In genomic region chr18:74534150-74534969, GRCh38 we compare ENCODE assay signal across 19 cellular contexts. TPM values are rescaled to one million over a fixed set of nuclear protein-coding genes. Genes with fewer than 3 reads are reported as not detected.
A peak's percentile ranks its signal among the peaks of the same experiment; 100 is the strongest.
DNase-seq lines count a peak whose midpoint lies in the region; ATAC-seq and TF ChIP-seq lines count a peak whose summit lies in the region.
"Had no signal": no experiment of that assay in that cellular context is flagged by ENCODE, and none has a peak within 500 bp of the region (broad histone marks: within the 10 kb centered on the region; RNA-seq: fewer than 3 reads in every experiment).

Gene CNDP1, plus strand, starts transcription at chr18:74534500. Its CDS starts 168 bp downstream, at chr18:74534668.

- H3K27me3 ChIP-seq in MM.1S (replicated peaks; ENCODE audit: insufficient read depth, low read length) (no peaks in the 10 kb centered on the region), dorsolateral prefrontal cortex (no peaks in the 10 kb centered on the region)
- H3K27me3 ChIP-seq: ascending aorta had no signal

- H3K9me2 ChIP-seq in MM.1S (replicated peaks; ENCODE audit: insufficient read depth, low read length) = no peaks in the 10 kb centered on the region

- intact Hi-C loops in dorsolateral prefrontal cortex (cut with DNase I) = loop anchor here (1.0 to 2.0 kb wide), 2 partner anchors 22 kb away; no protein-coding TSS in a partner anchor

- H3K36me3 ChIP-seq in MM.1S (replicated peaks; ENCODE audit: insufficient read depth, low read length) = no peaks in the 10 kb centered on the region
- H3K36me3 ChIP-seq: ascending aorta had no signal

- H4K20me1 ChIP-seq in MM.1S (ENCODE audit: insufficient read depth, low read length) = no peaks in the 10 kb centered on the region

- peak within 1 kb of the TSS; percentile 38 for H3K9ac ChIP-seq in MM.1S (ENCODE audit: low read length)

- TF ChIP-seq CTCF in MM.1S (IDR thresholded peaks at IDR 0.05; ENCODE audit: low read length) = no peak
- TF ChIP-seq CTCF in dorsolateral prefrontal cortex (IDR thresholded peaks at IDR 0.05 in 54 of 56, conservative IDR thresholded peaks at IDR 0.05 in 2 of 56; ENCODE audit: low read depth in 1 of 56, partially characterized antibody in 56 of 56) = peak in 6 of 56 donors; percentile 2 to 32 (median 16)

- peak within 1 kb of the TSS; percentile 64 for H3K4me2 ChIP-seq in MM.1S (ENCODE audit: low read depth, low read length)

- 0 out of 2 replicates have a peak within 1 kb of the TSS, but pooled peaks have one; percentile 49 for H2AFZ ChIP-seq in MM.1S (ENCODE audit: low read length)

- no peaks in the 10 kb centered on the region for H3K9me3 ChIP-seq in MM.1S (replicated peaks; ENCODE audit: insufficient read depth, low read length)
- H3K9me3 ChIP-seq: ascending aorta had no signal

- H3K79me2 ChIP-seq in MM.1S (ENCODE audit: low read length) = no peaks in the 10 kb centered on the region

- H3F3A ChIP-seq in MM.1S (ENCODE audit: insufficient read depth, low read length) = peaks cover 15% of the 10 kb centered on the region

- ATAC-seq in GM19467 (IDR thresholded peaks at IDR 0.05; ENCODE audit: unreplicated experiment) (no peak), HG03175 (IDR thresholded peaks at IDR 0.05; ENCODE audit: unreplicated experiment) (no peak)
- ATAC-seq: activated CD8-positive, alpha-beta T cell treated with anti-CD3 and anti-CD28 coated beads for 36 hours; sciatic nerve had no signal

- H3K4me3 ChIP-seq in MM.1S (ENCODE audit: low read length) (peak within 1 kb of the TSS; percentile 30; the same call in 1 of the 2 replicates), dorsolateral prefrontal cortex (peak within 1 kb of the TSS; percentile 21 to 74 (median 53))
- H3K4me3 ChIP-seq: ascending aorta had no signal

- peak within 1 kb of the TSS; percentile 86 for H3K27ac ChIP-seq in MM.1S (ENCODE audit: low read length)
- peak within 1 kb of the TSS in 58 of 59 donors; percentile 19 to 97 (median 90) for H3K27ac ChIP-seq in dorsolateral prefrontal cortex
- H3K27ac ChIP-seq in substantia nigra (ENCODE audit: low read depth, low read length, poor library complexity, severe bottlenecking) = peak within 1 kb of the TSS; percentile 96
- H3K27ac ChIP-seq: ascending aorta had no signal

- peaks cover 19% of the 10 kb centered on the region for H3K4me1 ChIP-seq in MM.1S (ENCODE audit: low read length)
- H3K4me1 ChIP-seq: ascending aorta had no signal

- DNase-seq in MM.1S (no peak), dorsolateral prefrontal cortex (peak in 9 of 10 donors; percentile 60 to 86 (median 80)), mesenteric fat pad (ENCODE audit: low spot score) (peak; percentile 68), substantia nigra (lab: John Stamatoyannopoulos, UW) (peak in 48 of 49 donors; percentile 20 to 86 (median 73)), OCI-M1 (lab: John Stamatoyannopoulos, UW) (no peak)
- DNase-seq: activated CD4-positive, CD25-positive, alpha-beta regulatory T cell; activated CD8-positive, alpha-beta T cell treated with anti-CD3 and anti-CD28 coated beads for 36 hours; activated naive CD4-positive, alpha-beta T cell treated with anti-CD3 and anti-CD28 coated beads for 36 hours; CD8-positive, alpha-beta memory T cell; cerebellar nuclear complex; effector memory CD4-positive, alpha-beta T cell; NCI-H1417 treated with DMSO at 0.1 percent for 48 hours; NCI-H2171; T1000 had no signal

RNA-seq across cellular contexts. Expression of gene CNDP1, which starts in this region (rescaled TPM):
- total RNA-seq in dorsolateral prefrontal cortex = 100 to 1,000 TPM in 66 of 120 experiments, 10 to 100 TPM in 54; 11.2 to 509 (median 107) TPM
- total RNA-seq in mesenteric fat pad = not detected
- total RNA-seq: activated CD8-positive, alpha-beta T cell treated with anti-CD3 and anti-CD28 coated beads for 36 hours; activated naive CD4-positive, alpha-beta T cell treated with anti-CD3 and anti-CD28 coated beads for 36 hours; ascending aorta; osteocyte had no signal

Comparison
In these comparisons a context has a peak if more than half of its experiments do, and no peak if none do; other contexts are left out.
1. RNA of gene CNDP1 (total RNA-seq): 11.2 to 509 TPM in dorsolateral prefrontal cortex; not detected in mesenteric fat pad (single experiment); every median in the first group is over 10 times any median in the second.
2. Peak in DNase-seq in mesenteric fat pad; RNA of the gene not detected or under 1 TPM.
3. DNase-seq: peak in dorsolateral prefrontal cortex (9 of 10) and substantia nigra (48 of 49); none in MM.1S (single experiment) and OCI-M1 (single experiment).
4. Peak in every context shown above with its lines, with median percentiles within 50 percentile points of each other: H3K27ac ChIP-seq.